In genomic region chr17:49677933-49678847, GRCh38 we compare ENCODE assay signal across 8 cellular contexts. TPM values are rescaled to one million over a fixed set of nuclear protein-coding genes. Genes with fewer than 3 reads are reported as not detected.
A peak's percentile ranks its signal among the peaks of the same experiment; 100 is the strongest.
DNase-seq lines count a peak whose midpoint lies in the region; ATAC-seq and TF ChIP-seq lines count a peak whose summit lies in the region.

SPOP (minus strand) TSS chr17:49678097; CDS start chr17:49622810, 55,287 bp downstream.

- no peak for TF ChIP-seq CTCF in AG04449 (IDR thresholded peaks at IDR 0.05; ENCODE audit: insufficient read depth, low read length, missing control alignments)
- no peak for TF ChIP-seq CTCF in activated B cell treated with CpG ODN at 0.5 μM for 24 hours (IDR thresholded peaks at IDR 0.05)
- peak in 2 of 11 experiments; percentile 2 to 10 for TF ChIP-seq CTCF in spleen (IDR thresholded peaks at IDR 0.05 in 8 of 11, conservative IDR thresholded peaks at IDR 0.05 in 3 of 11)

- peaks cover 43% of the 10 kb centered on the region for H3K4me1 Mint-ChIP-seq in activated B cell treated with CpG ODN at 0.5 μM for 24 hours
- H3K4me1 Mint-ChIP-seq in immature natural killer cell = peaks cover 45 to 50% of the 10 kb centered on the region in 2 donors

- H3K4me3 Mint-ChIP-seq in activated B cell treated with CpG ODN at 0.5 μM for 24 hours (peak within 1 kb of the TSS; percentile 98), immature natural killer cell (peak within 1 kb of the TSS; percentile 94 to 98 (median 96))

- H3K27ac ChIP-seq in caudate nucleus (ENCODE audit: low read depth, low read length) (peak within 1 kb of the TSS; percentile 98), spleen (peak within 1 kb of the TSS; percentile 94 to 100 (median 98))

- H3K9me3 ChIP-seq in spleen = no peaks in the 10 kb centered on the region

- no peak for TF ChIP-seq POLR2A in spleen (IDR thresholded peaks at IDR 0.05)

- intact Hi-C loops in activated B cell treated with CpG ODN at 0.5 μM for 24 hours (cut with micrococcal nuclease) = loop anchor here (1.0 to 10.0 kb wide), 10 partner anchors 30 to 1136 kb away; partner anchors contain the start of genes FAM117A, PDK2, PHB1 and ZNF652
- intact Hi-C loops in spleen (cut with DNase I; ENCODE audit: low total_unique reads) = no loop called here

- DNase-seq in AG04449 (ENCODE audit: low read depth, low spot score) (peak; percentile 98), NCI-H345 (lab: John Stamatoyannopoulos, UW) (peak; percentile 98), activated B cell treated with CpG ODN at 0.5 μM for 24 hours (peak; percentile 95), caudate nucleus (lab: John Stamatoyannopoulos, UW) (peak; percentile 91 to 100 (median 98)), immature natural killer cell (peak; percentile 99 to 100 (median 99)), spleen (peak; percentile 100)

- peak within 1 kb of the TSS; percentile 78 for H3K4me3 ChIP-seq in AG04449 (ENCODE audit: low read depth, low read length)
- peak within 1 kb of the TSS; percentile 41 to 77 (median 61) for H3K4me3 ChIP-seq in spleen

- ATAC-seq in GM18907 (IDR thresholded peaks at IDR 0.05; ENCODE audit: unreplicated experiment) (peak; percentile 83), HG03175 (IDR thresholded peaks at IDR 0.05; ENCODE audit: unreplicated experiment) (peak; percentile 78), activated B cell treated with CpG ODN at 0.5 μM for 24 hours (ENCODE audit: low read depth) (peak; percentile 91)

- H3K36me3 Mint-ChIP-seq in activated B cell treated with CpG ODN at 0.5 μM for 24 hours (ENCODE audit: low read depth) = peaks cover 32% of the 10 kb centered on the region
- H3K36me3 Mint-ChIP-seq in immature natural killer cell = peaks cover 0 to 9% (median 0%) of the 10 kb centered on the region in 3 donors

- 15 to 18% (median 16%) methylated on average over 50 to 53 of the region's 53 CpGs for WGBS in spleen, 5 donors

- peaks cover 31 to 60% (median 52%) of the 10 kb centered on the region in 6 donors for H3K4me1 ChIP-seq in spleen

- H3K9me3 Mint-ChIP-seq in activated B cell treated with CpG ODN at 0.5 μM for 24 hours (no peaks in the 10 kb centered on the region), immature natural killer cell (peaks cover 0 to 5% (median 0%) of the 10 kb centered on the region in 6 donors)

- H3K27me3 Mint-ChIP-seq in activated B cell treated with CpG ODN at 0.5 μM for 24 hours (peaks cover 3% of the 10 kb centered on the region), immature natural killer cell (ENCODE audit: low read depth in 3 of 3) (peaks cover 16 to 21% (median 17%) of the 10 kb centered on the region in 3 donors)

- POLR2A ChIA-PET in AG04449 (lab: Yijun Ruan, JAX) (interaction anchor here (0.6 to 1.0 kb wide), 4 partner anchors 13 to 102 kb away, joined by 3 to 8 read pairs (median 4); no protein-coding TSS in a partner anchor), activated B cell treated with CpG ODN at 0.5 μM for 24 hours (lab: Charles Lee) (interaction anchor here (0.6 to 1.3 kb wide), 10 partner anchors 10 to 381 kb away, joined by 3 to 20 read pairs (median 5); partner anchors contain the start of genes KAT7 and SLC35B1)

- CTCF ChIA-PET in AG04449 (lab: Yijun Ruan, JAX) (interaction anchor here (0.7 to 6.9 kb wide), 5 partner anchors 13 to 122 kb away, joined by 3 to 59 read pairs (median 6); no protein-coding TSS in a partner anchor), activated B cell treated with CpG ODN at 0.5 μM for 24 hours (lab: Charles Lee) (no interaction called here)

- peaks cover 0 to 25% (median 1%) of the 10 kb centered on the region in 6 donors for H3K36me3 ChIP-seq in spleen

- no peaks in the 10 kb centered on the region for H3K27me3 ChIP-seq in spleen (replicated peaks in 1 of 7)

- H3K27ac Mint-ChIP-seq in activated B cell treated with CpG ODN at 0.5 μM for 24 hours (peak within 1 kb of the TSS; percentile 99), immature natural killer cell (peak within 1 kb of the TSS; percentile 97 to 99 (median 98))

RNA-seq across cellular contexts. Expression of gene SPOP, which starts in this region (rescaled TPM):
- total RNA-seq in activated B cell treated with CpG ODN at 0.5 μM for 24 hours (57.4 and 65.8 TPM in 2 replicates), spleen (10 to 100 TPM; 54.6 to 86.4 (median 77.5) TPM)
- polyA plus RNA-seq in immature natural killer cell (100 to 1,000 TPM in 2 of 3 donors, 10 to 100 TPM in 1; 64.9 to 180 (median 105) TPM), spleen (10 to 100 TPM; 23.7 to 35.7 (median 29.9) TPM)

Comparison
In these comparisons a context has a peak if more than half of its experiments do, and no peak if none do; other contexts are left out.
1. Peak in every context shown above with its lines: DNase-seq, ATAC-seq, H3K4me3 ChIP-seq and H3K27ac ChIP-seq.